ENCODE assay signal across 8 cellular contexts in the genomic region with DNA sequence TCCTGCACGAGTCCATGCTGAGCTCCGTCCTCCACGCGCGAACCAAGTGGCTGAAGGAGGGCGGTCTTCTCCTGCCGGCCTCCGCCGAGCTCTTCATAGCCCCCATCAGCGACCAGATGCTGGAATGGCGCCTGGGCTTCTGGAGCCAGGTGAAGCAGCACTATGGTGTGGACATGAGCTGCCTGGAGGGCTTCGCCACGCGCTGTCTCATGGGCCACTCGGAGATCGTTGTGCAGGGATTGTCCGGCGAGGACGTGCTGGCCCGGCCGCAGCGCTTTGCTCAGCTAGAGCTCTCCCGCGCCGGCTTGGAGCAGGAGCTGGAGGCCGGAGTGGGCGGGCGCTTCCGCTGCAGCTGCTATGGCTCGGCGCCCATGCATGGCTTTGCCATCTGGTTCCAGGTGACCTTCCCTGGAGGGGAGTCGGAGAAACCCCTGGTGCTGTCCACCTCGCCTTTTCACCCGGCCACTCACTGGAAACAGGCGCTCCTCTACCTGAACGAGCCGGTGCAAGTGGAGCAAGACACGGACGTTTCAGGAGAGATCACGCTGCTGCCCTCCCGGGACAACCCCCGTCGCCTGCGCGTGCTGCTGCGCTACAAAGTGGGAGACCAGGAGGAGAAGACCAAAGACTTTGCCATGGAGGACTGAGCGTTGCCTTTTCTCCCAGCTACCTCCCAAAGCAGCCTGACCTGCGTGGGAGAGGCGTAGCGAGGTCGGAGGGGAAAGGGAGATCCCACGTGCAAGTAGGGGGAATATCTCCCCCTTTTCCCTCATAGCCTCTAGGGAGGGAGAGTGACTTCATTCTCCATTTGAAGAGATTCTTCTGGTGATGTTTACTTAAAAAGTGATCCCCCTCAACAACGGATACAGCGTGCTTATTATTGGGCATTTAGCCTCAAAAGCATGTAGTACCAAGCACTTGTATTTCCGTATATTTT. TPM values are rescaled to one million over a fixed set of nuclear protein-coding genes. Genes with fewer than 3 reads are reported as not detected.
DNase-seq lines count a peak whose midpoint lies in the region; ATAC-seq and TF ChIP-seq lines count a peak whose summit lies in the region.

No MANE protein-coding gene starts in this region.

- peak overlapping the region; percentile 95 for H2AFZ ChIP-seq in parathyroid adenoma

- H3K27me3 ChIP-seq in cardiac muscle cell (no peaks in the 10 kb centered on the region), parathyroid adenoma (ENCODE audit: control insufficient read depth, insufficient read depth, low read length) (no peaks in the 10 kb centered on the region), uterus (no peaks in the 10 kb centered on the region)

- no peaks in the 10 kb centered on the region for H3K36me3 ChIP-seq in cardiac muscle cell
- H3K36me3 ChIP-seq in parathyroid adenoma (ENCODE audit: control insufficient read depth, insufficient read depth, low read length) = no peaks in the 10 kb centered on the region
- H3K36me3 ChIP-seq in uterus = no peaks in the 10 kb centered on the region

- TF ChIP-seq POLR2A in uterus (IDR thresholded peaks at IDR 0.05) = no peak

- H3K4me3 ChIP-seq in cardiac muscle cell = peak overlapping the region; percentile 84
- peak overlapping the region; percentile 94 for H3K4me3 ChIP-seq in parathyroid adenoma (ENCODE audit: low read depth, low read length)
- peak overlapping the region; percentile 63 to 81 for H3K4me3 ChIP-seq in uterus

- peak; percentile 39 for DNase-seq in DMS153 treated with DMSO at 0.1 percent for 48 hours (lab: John Stamatoyannopoulos, UW; ENCODE audit: unreplicated experiment)
- DNase-seq in HS-27A (ENCODE audit: low read depth) = peak; percentile 17
- peak; percentile 53 for DNase-seq in RPMI8226
- peak; percentile 1 for DNase-seq in activated naive CD8-positive, alpha-beta T cell treated with anti-CD3 and anti-CD28 coated beads, Interleukin-2, amount 50 U/mL, for 16 hours (ENCODE audit: low read depth, low spot score)
- DNase-seq in cardiac muscle cell (ENCODE audit: low read depth in 1 of 2, low spot score in 1 of 2) = peak; percentile 61 to 79
- peak; percentile 37 to 59 for DNase-seq in uterus

- H3K79me2 ChIP-seq in parathyroid adenoma = no peaks in the 10 kb centered on the region

- peak overlapping the region; percentile 77 for H3K4me2 ChIP-seq in parathyroid adenoma (ENCODE audit: low read length)

- intact Hi-C loops in uterus (cut with DNase I; ENCODE audit: low total_unique reads) = no loop called here

- H3K9me3 ChIP-seq in cardiac muscle cell (ENCODE audit: low read depth) = no peaks in the 10 kb centered on the region
- H3K9me3 ChIP-seq in parathyroid adenoma (ENCODE audit: control insufficient read depth, low read length) = no peaks in the 10 kb centered on the region
- no peaks in the 10 kb centered on the region for H3K9me3 ChIP-seq in uterus

- H3K27ac ChIP-seq in cardiac muscle cell = no peak overlapping the region
- H3K27ac ChIP-seq in parathyroid adenoma = peak overlapping the region; percentile 73
- peak overlapping the region; percentile 76 to 87 for H3K27ac ChIP-seq in uterus

- TF ChIP-seq CTCF in cardiac muscle cell (IDR thresholded peaks at IDR 0.05; ENCODE audit: low read depth, low read length) (no peak), parathyroid adenoma (IDR thresholded peaks at IDR 0.05) (no peak), uterus (IDR thresholded peaks at IDR 0.05) (no peak)

- ATAC-seq in GM21381 (IDR thresholded peaks at IDR 0.05; ENCODE audit: unreplicated experiment) = peak; percentile 61

- peak overlapping the region; percentile 46 for H3K9ac ChIP-seq in parathyroid adenoma

- H3K4me1 ChIP-seq in cardiac muscle cell (ENCODE audit: low read depth) (peaks cover 5% of the 10 kb centered on the region), parathyroid adenoma (no peaks in the 10 kb centered on the region), uterus (no peaks in the 10 kb centered on the region)

RNA-seq across cellular contexts. Expression of gene PRMT6, which starts 1.0 kb away (rescaled TPM):
- total RNA-seq in cardiac muscle cell = 46.3 and 46.5 TPM in 2 replicates
- 46.5 and 50.3 TPM in 2 replicates for polyA plus RNA-seq in cardiac muscle cell
- 10 to 100 TPM; 10.2 to 36.5 (median 14.6) TPM for total RNA-seq in uterus

Comparison
In these comparisons a context has a peak if more than half of its experiments do, and no peak if none do; other contexts are left out.
1. DNase-seq: peak in every context shown above with its lines; median percentile 70 in cardiac muscle cell; 53 in RPMI8226; 48 in uterus; 39 in DMS153 treated with DMSO at 0.1 percent for 48 hours; 17 in HS-27A; 1 in activated naive CD8-positive, alpha-beta T cell treated with anti-CD3 and anti-CD28 coated beads, Interleukin-2, amount 50 U/mL, for 16 hours.